Comparison of ENCODE assay signal across 29 cellular contexts in genomic region chr11:5514841-5515240, GRCh38. TPM values are rescaled to one million over a fixed set of nuclear protein-coding genes. Genes with fewer than 3 reads are reported as not detected.
"Had no signal": no experiment of that assay in that cellular context is flagged by ENCODE, and none has a peak within 500 bp of the region (broad histone marks: within the 10 kb centered on the region; RNA-seq: fewer than 3 reads in every experiment).

No MANE protein-coding gene starts in this region.

- H3K9me3 Mint-ChIP-seq: mesothelial cell of epicardium; naive thymus-derived CD4-positive, alpha-beta T cell; natural killer cell treated with Interleukin-12 subunit alpha and Interleukin-12 subunit beta and Interleukin-15 and Interleukin-18, amount 100 ng/mL, for 72 hours; stimulated activated naive B cell treated with anti-CD40 and anti-IgM and Interleukin-4, amounts not matched to agents 10 μg/mL and 1 μg/mL and 100 μg/mL, for 72 hours had no signal

- ATAC-seq: mucosa of descending colon; naive thymus-derived CD4-positive, alpha-beta T cell; right lobe of liver; stimulated activated naive B cell treated with anti-CD40 and anti-IgM and Interleukin-4, amounts not matched to agents 10 μg/mL and 1 μg/mL and 100 μg/mL, for 72 hours; stimulated activated naive CD8-positive, alpha-beta T cell treated with anti-CD3 and anti-CD28 coated beads, Interleukin-15, Interleukin-2, amounts not matched to agents 100 U/mL and 50 U/mL, for 24 hours; upper lobe of right lung had no signal

- H3K9me3 ChIP-seq: heart left ventricle, left ventricle myocardium inferior, mucosa of descending colon, ovary, right atrium auricular region, right lobe of liver, spleen, stomach, testis, thyroid gland, transverse colon, upper lobe of right lung had no signal

- H3K27ac Mint-ChIP-seq: immature natural killer cell; mesothelial cell of epicardium; naive thymus-derived CD4-positive, alpha-beta T cell; natural killer cell treated with Interleukin-12 subunit alpha and Interleukin-12 subunit beta and Interleukin-15 and Interleukin-18, amount 100 ng/mL, for 72 hours; progenitor cell of endocrine pancreas; stimulated activated naive B cell treated with anti-CD40 and anti-IgM and Interleukin-4, amounts not matched to agents 10 μg/mL and 1 μg/mL and 100 μg/mL, for 72 hours had no signal

- H3K36me3 ChIP-seq: heart left ventricle, left ventricle myocardium inferior, ovary, right atrium auricular region, right lobe of liver, spleen, stomach, thyroid gland, transverse colon, upper lobe of right lung had no signal

- H3K27me3 ChIP-seq: heart left ventricle, ovary, right atrium auricular region, right lobe of liver, spleen, stomach, testis, thyroid gland, transverse colon, upper lobe of right lung had no signal

- H3K4me1 Mint-ChIP-seq: immature natural killer cell; mesothelial cell of epicardium; naive thymus-derived CD4-positive, alpha-beta T cell; stimulated activated naive B cell treated with anti-CD40 and anti-IgM and Interleukin-4, amounts not matched to agents 10 μg/mL and 1 μg/mL and 100 μg/mL, for 72 hours had no signal

- H3K27ac ChIP-seq: heart left ventricle, left ventricle myocardium inferior, ovary, right atrium auricular region, right lobe of liver, spleen, stomach, testis, thyroid gland, transverse colon, upper lobe of right lung had no signal

- H3K4me1 ChIP-seq: heart left ventricle, left ventricle myocardium inferior, right atrium auricular region, right lobe of liver, spleen, stomach, testis, thyroid gland, transverse colon, upper lobe of right lung had no signal

- H3K27me3 Mint-ChIP-seq: progenitor cell of endocrine pancreas; stimulated activated naive B cell treated with anti-CD40 and anti-IgM and Interleukin-4, amounts not matched to agents 10 μg/mL and 1 μg/mL and 100 μg/mL, for 72 hours had no signal

- H3K4me3 Mint-ChIP-seq: immature natural killer cell; mesothelial cell of epicardium; naive thymus-derived CD4-positive, alpha-beta T cell; natural killer cell treated with Interleukin-12 subunit alpha and Interleukin-12 subunit beta and Interleukin-15 and Interleukin-18, amount 100 ng/mL, for 72 hours; stimulated activated naive B cell treated with anti-CD40 and anti-IgM and Interleukin-4, amounts not matched to agents 10 μg/mL and 1 μg/mL and 100 μg/mL, for 72 hours had no signal

- H3K4me3 ChIP-seq: heart left ventricle, left ventricle myocardium inferior, lung, mucosa of descending colon, ovary, right atrium auricular region, right lobe of liver, spleen, stomach, testis, thyroid gland, transverse colon, upper lobe of right lung had no signal

- H3K36me3 Mint-ChIP-seq: immature natural killer cell; mesothelial cell of epicardium; naive thymus-derived CD4-positive, alpha-beta T cell; natural killer cell treated with Interleukin-12 subunit alpha and Interleukin-12 subunit beta and Interleukin-15 and Interleukin-18, amount 100 ng/mL, for 72 hours; stimulated activated naive B cell treated with anti-CD40 and anti-IgM and Interleukin-4, amounts not matched to agents 10 μg/mL and 1 μg/mL and 100 μg/mL, for 72 hours had no signal

- DNase-seq: heart left ventricle; hypothalamus; immature natural killer cell; kidney; left ventricle myocardium inferior; mesendoderm; mucosa of descending colon; naive thymus-derived CD4-positive, alpha-beta T cell; ovary; right lobe of liver; small intestine; spleen; stimulated activated CD4-positive, alpha-beta T cell treated with anti-CD3 and anti-CD28 coated beads, Interleukin-4, amount 100 ng/mL, for 24 hours; stimulated activated naive B cell treated with anti-CD40 and anti-IgM and Interleukin-4, amounts not matched to agents 10 μg/mL and 1 μg/mL and 100 μg/mL, for 72 hours; stimulated activated naive CD8-positive, alpha-beta T cell treated with anti-CD3 and anti-CD28 coated beads, Interleukin-15, Interleukin-2, amounts not matched to agents 100 U/mL and 50 U/mL, for 24 hours; stomach; testis; thyroid gland; transverse colon; upper lobe of right lung had no signal

RNA-seq across cellular contexts. Expression of gene UBQLNL, which starts 1.7 kb away (rescaled TPM):
- total RNA-seq: left ventricle myocardium inferior, pulmonary artery endothelial cell had no signal

RNA-seq across cellular contexts. Expression of gene UBQLN3, which starts 5.1 kb away (rescaled TPM):
- total RNA-seq: natural killer cell treated with Interleukin-12 subunit alpha and Interleukin-12 subunit beta and Interleukin-15 and Interleukin-18, amount 100 ng/mL, for 72 hours; progenitor cell of endocrine pancreas; pulmonary artery endothelial cell; right atrium auricular region had no signal

RNA-seq across cellular contexts. Expression of gene OR52D1, which starts 26.4 kb away (rescaled TPM):
- total RNA-seq: heart left ventricle; kidney; left ventricle myocardium inferior; lower leg skin; lung; mesothelial cell of epicardium; mucosa of descending colon; myocyte; naive thymus-derived CD4-positive, alpha-beta T cell; natural killer cell treated with Interleukin-12 subunit alpha and Interleukin-12 subunit beta and Interleukin-15 and Interleukin-18, amount 100 ng/mL, for 72 hours; omental fat pad; ovary; progenitor cell of endocrine pancreas; pulmonary artery endothelial cell; right atrium auricular region; right lobe of liver; spleen; stomach; testis; thyroid gland; transverse colon; upper lobe of right lung had no signal

RNA-seq across cellular contexts. Expression of gene OR52H1, which starts 33.5 kb away (rescaled TPM):
- total RNA-seq: left ventricle myocardium inferior; lower leg skin; myocyte; natural killer cell treated with Interleukin-12 subunit alpha and Interleukin-12 subunit beta and Interleukin-15 and Interleukin-18, amount 100 ng/mL, for 72 hours; pulmonary artery endothelial cell; right atrium auricular region had no signal
